ENCODE assay signal across 11 cellular contexts in the genomic region with DNA sequence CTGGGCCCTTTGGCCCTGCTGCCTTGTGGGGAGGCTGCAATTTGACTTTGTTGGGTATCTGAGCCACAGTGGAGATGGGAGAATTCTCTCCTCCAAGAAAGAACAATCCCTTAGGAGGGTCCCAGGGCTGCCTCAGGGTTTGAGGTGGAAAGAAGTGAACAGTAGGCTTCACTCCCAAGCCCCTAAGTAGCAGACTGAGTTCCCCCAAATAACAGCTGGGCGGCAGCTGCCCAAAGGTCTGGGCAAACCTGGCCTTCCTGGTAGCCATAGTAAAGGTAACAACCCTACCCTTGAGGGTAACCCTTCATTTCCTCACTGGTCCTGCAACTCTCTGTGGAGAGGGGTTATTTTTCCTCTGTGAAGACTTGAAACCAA. TPM values are rescaled to one million over a fixed set of nuclear protein-coding genes. Genes with fewer than 3 reads are reported as not detected.
DNase-seq lines count a peak whose midpoint lies in the region; ATAC-seq and TF ChIP-seq lines count a peak whose summit lies in the region.
"Had no signal": no experiment of that assay in that cellular context is flagged by ENCODE, and none has a peak within 500 bp of the region (broad histone marks: within the 10 kb centered on the region; RNA-seq: fewer than 3 reads in every experiment).

No MANE protein-coding gene starts in this region.

- H3F3A ChIP-seq in neural progenitor cell (ENCODE audit: low read depth) = peaks cover 10% of the 10 kb centered on the region

- no peaks in the 10 kb centered on the region for H3K79me2 ChIP-seq in neural progenitor cell (ENCODE audit: low read depth)

- peaks cover 13% of the 10 kb centered on the region for H3K9me3 Mint-ChIP-seq in neural progenitor cell
- H3K9me3 Mint-ChIP-seq in CD8-positive, alpha-beta T cell = no peaks in the 10 kb centered on the region

- H3K27me3 Mint-ChIP-seq in neural progenitor cell (ENCODE audit: insufficient read depth, low read depth) = peaks cover 12% of the 10 kb centered on the region
- H3K27me3 Mint-ChIP-seq in CD8-positive, alpha-beta T cell (ENCODE audit: low read depth) = no peaks in the 10 kb centered on the region

- peak overlapping the region; percentile 76 for H3K27ac ChIP-seq in 22Rv1
- H3K27ac ChIP-seq in HUES6 (ENCODE audit: low read depth, low read length) = no peak overlapping the region
- no peak overlapping the region for H3K27ac ChIP-seq in esophagus (ENCODE audit: low read depth in 2 of 2, low read length in 1 of 2)
- no peak overlapping the region for H3K27ac ChIP-seq in neural progenitor cell
- H3K27ac ChIP-seq in CD8-positive, alpha-beta T cell (ENCODE audit: low read depth, low read length) = no peak overlapping the region
- H3K27ac ChIP-seq: foreskin keratinocyte had no signal

- H3K27ac Mint-ChIP-seq in neural progenitor cell = no peak overlapping the region
- no peak overlapping the region for H3K27ac Mint-ChIP-seq in CD8-positive, alpha-beta T cell

- H3K27me3 ChIP-seq in HUES6 (ENCODE audit: control insufficient read depth, insufficient read depth, low read length) = peaks cover 42% of the 10 kb centered on the region
- H3K27me3 ChIP-seq in esophagus (ENCODE audit: control insufficient read depth in 1 of 2, insufficient read depth in 2 of 2, low read length in 2 of 2) = no peaks in the 10 kb centered on the region
- peaks cover 33% of the 10 kb centered on the region for H3K27me3 ChIP-seq in neural progenitor cell
- no peaks in the 10 kb centered on the region for H3K27me3 ChIP-seq in CD8-positive, alpha-beta T cell (ENCODE audit: insufficient read depth, low read length)

- no peak for DNase-seq in neural progenitor cell (ENCODE audit: low spot score)
- no peak for DNase-seq in CD1c-positive myeloid dendritic cell (ENCODE audit: extremely low spot score)
- no peak for DNase-seq in HuH-7.5 (ENCODE audit: low spot score)
- no peak for DNase-seq in medulla oblongata (ENCODE audit: extremely low spot score)
- DNase-seq in CD8-positive, alpha-beta T cell = no peak
- DNase-seq: activated CD4-positive, alpha-beta T cell treated with anti-CD3 and anti-CD28 coated beads for 4 hours; activated gamma-delta T cell treated with Interleukin-2 at 50 U/mL for 16 hours; foreskin keratinocyte had no signal

- peak overlapping the region; percentile 84 for H3K4me3 ChIP-seq in HUES6 (ENCODE audit: low read depth, low read length)
- peak overlapping the region; percentile 49 to 54 for H3K4me3 ChIP-seq in esophagus (ENCODE audit: low read depth in 1 of 2, low read length in 2 of 2)
- peak overlapping the region; percentile 47 for H3K4me3 ChIP-seq in neural progenitor cell
- no peak overlapping the region for H3K4me3 ChIP-seq in CD8-positive, alpha-beta T cell (ENCODE audit: low read depth, low read length)

- H3K9me3 ChIP-seq in HUES6 (ENCODE audit: control insufficient read depth, insufficient read depth, low read depth, low read length) (no peaks in the 10 kb centered on the region), esophagus (ENCODE audit: control insufficient read depth in 2 of 2, insufficient read depth in 1 of 2, low read depth in 1 of 2, low read length in 1 of 2) (no peaks in the 10 kb centered on the region), neural progenitor cell (ENCODE audit: low read depth) (no peaks in the 10 kb centered on the region)
- no peaks in the 10 kb centered on the region for H3K9me3 ChIP-seq in CD8-positive, alpha-beta T cell (ENCODE audit: low read length)

- intact Hi-C loops in CD8-positive, alpha-beta T cell (cut with DNase I, micrococcal nuclease) = no loop called here

- CTCF ChIA-PET in CD8-positive, alpha-beta T cell (lab: Charles Lee) = interaction anchor here (1.1 kb wide), 1 partner anchor 126 kb away, joined by 3 read pairs; no protein-coding TSS in a partner anchor

- H3K36me3 ChIP-seq in HUES6 (ENCODE audit: control insufficient read depth, insufficient read depth, low read length) = no peaks in the 10 kb centered on the region
- no peaks in the 10 kb centered on the region for H3K36me3 ChIP-seq in esophagus (ENCODE audit: control insufficient read depth in 2 of 2, insufficient read depth in 2 of 2, low read length in 1 of 2)
- no peaks in the 10 kb centered on the region for H3K36me3 ChIP-seq in neural progenitor cell
- no peaks in the 10 kb centered on the region for H3K36me3 ChIP-seq in CD8-positive, alpha-beta T cell (ENCODE audit: insufficient read depth, low read length)

- WGBS in esophagus, 2 donors = 83 to 96% methylated on average over 1 of the region's 1 CpG

- H2AFZ ChIP-seq in neural progenitor cell (replicated peaks) = no peak overlapping the region

- POLR2A ChIA-PET in CD8-positive, alpha-beta T cell (lab: Charles Lee) = no interaction called here

- H3K4me1 ChIP-seq in HUES6 (ENCODE audit: control insufficient read depth, insufficient read depth, low read length) = peaks cover 18% of the 10 kb centered on the region
- H3K4me1 ChIP-seq in esophagus (ENCODE audit: control insufficient read depth in 2 of 2, insufficient read depth in 2 of 2, low read length in 1 of 2) = peaks cover 3 to 5% of the 10 kb centered on the region in 2 donors
- peaks cover 20% of the 10 kb centered on the region for H3K4me1 ChIP-seq in neural progenitor cell
- no peaks in the 10 kb centered on the region for H3K4me1 ChIP-seq in CD8-positive, alpha-beta T cell (ENCODE audit: insufficient read depth, low read length)
- H3K4me1 ChIP-seq: foreskin keratinocyte had no signal

- peak overlapping the region; percentile 80 for H3K4me3 Mint-ChIP-seq in neural progenitor cell
- H3K4me3 Mint-ChIP-seq in CD8-positive, alpha-beta T cell = no peak overlapping the region

- H3K9ac ChIP-seq in HUES6 (ENCODE audit: low read length) = no peak overlapping the region
- H3K9ac ChIP-seq in neural progenitor cell = no peak overlapping the region

- peaks cover 37% of the 10 kb centered on the region for H3K4me1 Mint-ChIP-seq in neural progenitor cell
- H3K4me1 Mint-ChIP-seq in CD8-positive, alpha-beta T cell (ENCODE audit: low read depth) = no peaks in the 10 kb centered on the region

- ATAC-seq in CD8-positive, alpha-beta T cell = no peak

- peak overlapping the region; percentile 83 for H3K4me2 ChIP-seq in neural progenitor cell

- no peak for TF ChIP-seq CTCF in 22Rv1 (IDR thresholded peaks at IDR 0.05)
- no peak for TF ChIP-seq CTCF in neural progenitor cell (IDR thresholded peaks at IDR 0.05)
- TF ChIP-seq CTCF in CD8-positive, alpha-beta T cell (IDR thresholded peaks at IDR 0.05) = no peak

- H3K36me3 Mint-ChIP-seq in neural progenitor cell = peaks cover 4% of the 10 kb centered on the region
- H3K36me3 Mint-ChIP-seq in CD8-positive, alpha-beta T cell = no peaks in the 10 kb centered on the region

- H4K20me1 ChIP-seq in neural progenitor cell (ENCODE audit: low read depth) = no peaks in the 10 kb centered on the region

RNA-seq across cellular contexts. Expression of a gene that starts 0.7 kb away (rescaled TPM):
- polyA plus RNA-seq in esophagus = 10 to 100 TPM in 1 of 2 donors, 1 to 10 TPM in 1; 9.1 to 10.2 TPM
- 30.3 and 39.9 TPM in 2 replicates for total RNA-seq in neural progenitor cell (ENCODE audit: low replicate concordance)
- 10 to 100 TPM; 29.1 to 30.7 TPM for total RNA-seq in CD8-positive, alpha-beta T cell

RNA-seq across cellular contexts. Expression of a gene that starts 53.7 kb away (rescaled TPM):
- under 1 TPM; 0.20 to 0.33 TPM for polyA plus RNA-seq in esophagus
- 0.50 and 1.3 TPM in 2 replicates for total RNA-seq in neural progenitor cell (ENCODE audit: low replicate concordance)
- under 1 TPM; 0.61 to 0.73 TPM for total RNA-seq in CD8-positive, alpha-beta T cell

RNA-seq across cellular contexts. Expression of a gene that starts 53.8 kb away (rescaled TPM):
- polyA plus RNA-seq in esophagus = 10 to 100 TPM; 17.4 to 38.9 TPM
- 48.2 and 57.8 TPM in 2 replicates for total RNA-seq in neural progenitor cell (ENCODE audit: low replicate concordance)
- total RNA-seq in CD8-positive, alpha-beta T cell = 10 to 100 TPM; 77.4 to 79.3 TPM
